8 cellular contexts compared by ENCODE assay signal in the genomic region with DNA sequence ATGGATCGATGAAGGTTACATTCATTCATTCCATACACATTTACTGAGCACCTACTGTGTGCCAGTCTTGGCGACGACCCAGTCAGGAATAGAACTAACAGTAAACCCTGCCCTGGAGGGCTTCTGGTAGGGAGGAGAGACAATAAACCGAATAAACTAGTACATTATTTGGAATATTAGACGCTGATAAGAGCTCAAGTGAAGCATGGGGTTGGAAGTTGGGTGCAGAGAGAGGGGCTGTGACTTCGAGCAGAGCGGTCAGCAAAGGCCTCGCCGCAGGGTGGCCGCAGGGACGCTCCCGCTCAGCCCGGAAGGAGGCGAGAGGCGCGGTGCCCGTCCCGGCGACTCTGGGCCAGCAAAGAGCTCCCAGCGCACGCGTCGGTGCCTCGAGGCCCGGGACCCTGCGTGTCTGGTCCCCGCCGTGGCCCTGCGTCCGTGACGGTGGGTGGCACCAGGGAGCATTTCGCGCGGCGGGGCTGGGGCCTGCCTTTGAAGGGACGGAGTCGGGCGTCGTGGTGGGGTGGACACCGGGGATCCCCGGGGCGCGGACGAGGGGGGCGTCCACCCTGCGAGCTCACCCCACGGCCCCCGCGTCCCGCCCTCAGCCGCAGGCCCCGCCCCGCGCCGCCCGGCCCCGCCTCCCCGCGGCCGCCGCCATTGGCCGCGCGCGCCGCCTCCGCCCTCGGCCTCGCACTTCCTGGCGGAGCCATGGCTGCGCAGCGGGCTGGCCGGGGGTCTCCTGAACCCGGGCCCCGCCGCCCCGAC. TPM values are rescaled to one million over a fixed set of nuclear protein-coding genes. Genes with fewer than 3 reads are reported as not detected.
DNase-seq lines count a peak whose midpoint lies in the region; ATAC-seq, FAIRE-seq and TF ChIP-seq lines count a peak whose summit lies in the region.

Gene KLHL36, plus strand, starts transcription at position 682 of the 765 bp plus-strand sequence. CDS start 2,357 bp downstream, outside the sequence.

- H3K27me3 ChIP-seq in AG04450 (ENCODE audit: control insufficient read depth, insufficient read depth, low read length) (no peaks in the 10 kb centered on the region), SJCRH30 (no peaks in the 10 kb centered on the region), pancreas (no peaks in the 10 kb centered on the region), tibial artery (no peaks in the 10 kb centered on the region)

- H3K4me3 ChIP-seq in AG04450 (ENCODE audit: low read depth, low read length) (peak within 1 kb of the TSS; percentile 74), SJCRH30 (peak within 1 kb of the TSS; percentile 64), pancreas (peak within 1 kb of the TSS; percentile 60 to 90 (median 72)), tibial artery (peak within 1 kb of the TSS; percentile 69 to 89)

- intact Hi-C loops in Right ventricle myocardium inferior (cut with DNase I) (no loop called here), pancreas (cut with DNase I) (no loop called here), tibial artery (cut with DNase I; ENCODE audit: low total_unique reads) (no loop called here)

- no peaks in the 10 kb centered on the region; the same call in 1 of the 2 replicates for H3K9me3 ChIP-seq in AG04450 (ENCODE audit: control insufficient read depth, insufficient read depth, low read length)
- H3K9me3 ChIP-seq in SJCRH30 (replicated peaks) = no peaks in the 10 kb centered on the region
- H3K9me3 ChIP-seq in pancreas = no peaks in the 10 kb centered on the region
- no peaks in the 10 kb centered on the region for H3K9me3 ChIP-seq in tibial artery

- no peaks in the 10 kb centered on the region for H3K36me3 ChIP-seq in SJCRH30
- H3K36me3 ChIP-seq in pancreas = peaks cover 0 to 3% (median 0%) of the 10 kb centered on the region in 3 donors
- peaks cover 5 to 19% (median 9%) of the 10 kb centered on the region in 3 donors for H3K36me3 ChIP-seq in tibial artery

- H3K4me1 ChIP-seq in SJCRH30 (peaks cover 5% of the 10 kb centered on the region), pancreas (peaks cover 0 to 14% (median 5%) of the 10 kb centered on the region in 3 donors), tibial artery (peaks cover 0 to 37% (median 25%) of the 10 kb centered on the region in 4 donors)

- no peak for FAIRE-seq in pancreas (lab: Jason Lieb, UNC)

- CTCF ChIA-PET in AG04450 (lab: Charles Lee) = interaction anchor here (1.1 to 1.5 kb wide), 4 partner anchors 24 to 91 kb away, joined by 3 to 4 read pairs (median 4); no protein-coding TSS in a partner anchor

- H3K27ac ChIP-seq in AG04450 (ENCODE audit: low read depth, low read length) (peak within 1 kb of the TSS; percentile 31), SJCRH30 (no peak within 1 kb of the TSS), pancreas (peak within 1 kb of the TSS; percentile 19 to 74 (median 70)), tibial artery (peak within 1 kb of the TSS; percentile 90 to 92)

- ATAC-seq in GM18520 (IDR thresholded peaks at IDR 0.05; ENCODE audit: unreplicated experiment) (peak; percentile 65), HG03045 (IDR thresholded peaks at IDR 0.05; ENCODE audit: unreplicated experiment) (peak; percentile 84), Right ventricle myocardium inferior (peak; percentile 67), pancreas (peak; percentile 78 to 82 (median 78))

- POLR2A ChIA-PET in AG04450 (lab: Yijun Ruan, JAX) = interaction anchor here (0.9 kb wide), 1 partner anchor 10 kb away, joined by 3 read pairs; no protein-coding TSS in a partner anchor

- TF ChIP-seq CTCF in AG04450 (IDR thresholded peaks at IDR 0.05; ENCODE audit: low read depth, low read length) (no peak), pancreas (IDR thresholded peaks at IDR 0.05) (no peak), tibial artery (IDR thresholded peaks at IDR 0.05) (peak in 1 of 2 experiments; percentile 12)

- no peak for DNase-seq in AG04450 (ENCODE audit: low read depth, low spot score)
- DNase-seq in SJCRH30 = peak in 1 of 2 experiments; percentile 35
- DNase-seq in activated naive CD4-positive, alpha-beta T cell treated with anti-CD3 and anti-CD28 coated beads, Interleukin-2, amount 50 U/mL, for 16 hours = peak; percentile 77
- peak; percentile 90 for DNase-seq in Right ventricle myocardium inferior (ENCODE audit: missing footprints)
- peak; percentile 47 to 86 (median 65) for DNase-seq in pancreas
- DNase-seq in tibial artery = peak; percentile 38 to 81

- WGBS in pancreas, 2 donors = 6 to 8% methylated on average over 47 to 77 of the region's 77 CpGs

RNA-seq across cellular contexts. Expression of gene KLHL36, which starts in this region (rescaled TPM):
- 32.6 and 38.3 TPM in 2 replicates for polyA plus RNA-seq in AG04450 (2011; rRNA removed)
- 53.1 and 66.7 TPM in 2 replicates for polyA minus RNA-seq in AG04450 (2011; rRNA and poly(A)+ RNA removed)
- 9.5 and 10.1 TPM in 2 replicates for total RNA-seq in SJCRH30 (2014; rRNA removed; shearing (Covaris generic))
- 58.2 TPM for total RNA-seq in Right ventricle myocardium inferior
- total RNA-seq in pancreas = 10 to 100 TPM; 24.6 to 41.5 (median 27.4) TPM
- polyA plus RNA-seq in pancreas = 10 to 100 TPM; 18.1 to 18.7 TPM
